Comparison of ENCODE assay signal across 1 cellular context in genomic region chr2:101667823-101668222, GRCh38.
TF ChIP-seq lines count a peak whose summit lies in the region.

No MANE protein-coding gene starts in this region.

TF ChIP-seq in GM23338, 12 proteins besides CTCF, POLR2A, EP300 and RAD21 (continued from another document):
- no peak for TF ChIP-seq REST (IDR thresholded peaks at IDR 0.05; ENCODE audit: unreplicated experiment)
- no peak for TF ChIP-seq CREB1 (CRISPR knock-in tag; IDR thresholded peaks at IDR 0.05; ENCODE audit: low read depth)
- TF ChIP-seq EZH2phosphoT487 (IDR thresholded peaks at IDR 0.05; ENCODE audit: unreplicated experiment) = no peak
- no peak for TF ChIP-seq POLR2AphosphoS5 (IDR thresholded peaks at IDR 0.05; ENCODE audit: low read depth)
- TF ChIP-seq JUNB (IDR thresholded peaks at IDR 0.05; ENCODE audit: unreplicated experiment) = no peak
- no peak for TF ChIP-seq ZNF462 (CRISPR knock-in tag; IDR thresholded peaks at IDR 0.05)
